Comparison of ENCODE assay signal across 33 cellular contexts in genomic region chr18:49994410-49994809, GRCh38.
"Had no signal": no experiment of that assay in that cellular context is flagged by ENCODE, and none has a peak within 500 bp of the region (broad histone marks: within the 10 kb centered on the region; RNA-seq: fewer than 3 reads in every experiment).

No MANE protein-coding gene starts in this region.

- H3K36me3 ChIP-seq: cardiac muscle cell had no signal

- H3K27ac ChIP-seq: cardiac muscle cell, VCaP had no signal

- H3K4me3 ChIP-seq: cardiac muscle cell had no signal

- DNase-seq: activated B cell treated with CpG ODN at 0.5 μM for 24 hours; activated CD4-positive, alpha-beta memory T cell treated with anti-CD3 and anti-CD28 coated beads, Interleukin-2, amount 10 ng/mL, durations not matched to agents 7 days and 5 days; activated CD4-positive, alpha-beta T cell treated with anti-CD3 and anti-CD28 coated beads for 4 hours; activated CD4-positive, alpha-beta T cell treated with anti-CD3 and anti-CD28 coated beads, Interleukin-2, amount 50 U/mL, for 1 hour; activated CD4-positive, CD25-positive, alpha-beta regulatory T cell treated with anti-CD3 and anti-CD28 coated beads, Interleukin-2, amount 50 U/mL, for 72 hours; activated CD8-positive, alpha-beta memory T cell treated with anti-CD3 and anti-CD28 coated beads for 24 hours; activated CD8-positive, alpha-beta memory T cell treated with anti-CD3 and anti-CD28 coated beads, Interleukin-2, amount 10 ng/mL, durations not matched to agents 7 days and 5 days; activated CD8-positive, alpha-beta memory T cell treated with anti-CD3 and anti-CD28 coated beads, Interleukin-2, amount 50 U/mL, for 48 hours; activated effector memory CD4-positive, alpha-beta T cell treated with Interleukin-2 at 50 U/mL for 16 hours; activated naive CD4-positive, alpha-beta T cell treated with anti-CD3 and anti-CD28 coated beads, Interleukin-2, amount 10 ng/mL, durations not matched to agents 7 days and 5 days; activated naive CD8-positive, alpha-beta T cell treated with anti-CD3 and anti-CD28 coated beads, Interleukin-2, amount 50 U/mL, for 24 hours; activated T-cell treated with anti-CD3 and anti-CD28 coated beads, Interleukin-2, amount 50 U/mL, for 48 hours; amniotic stem cell; aorta; Kasumi-1; KG1; MM.1S; NCI-H1048; NCI-H1105 treated with DMSO at 0.1 percent for 48 hours; NCI-H1436; NCI-H1694 treated with DMSO at 0.1 percent for 48 hours; NCI-H2029; NCI-H345; NCI-H510A; NCI-H526; NCI-H748 treated with DMSO at 0.1 percent for 48 hours; Right ventricle myocardium superior; SW 1271; T-helper 1 cell; T-helper 2 cell; T-helper 9 cell had no signal

- ATAC-seq: activated CD8-positive, alpha-beta memory T cell treated with anti-CD3 and anti-CD28 coated beads, Interleukin-2, amount 10 ng/mL, durations not matched to agents 7 days and 5 days; activated naive CD8-positive, alpha-beta T cell treated with anti-CD3 and anti-CD28 coated beads, Interleukin-2, amount 50 U/mL, for 24 hours had no signal
